In genomic region chr2:166942377-166942776, GRCh38 we compare ENCODE assay signal across 3 cellular contexts.
TF ChIP-seq lines count a peak whose summit lies in the region.

No MANE protein-coding gene starts in this region.

TF ChIP-seq in HepG2, 621 proteins besides CTCF, POLR2A, EP300 and RAD21:
- TF ChIP-seq, protein P1, sequence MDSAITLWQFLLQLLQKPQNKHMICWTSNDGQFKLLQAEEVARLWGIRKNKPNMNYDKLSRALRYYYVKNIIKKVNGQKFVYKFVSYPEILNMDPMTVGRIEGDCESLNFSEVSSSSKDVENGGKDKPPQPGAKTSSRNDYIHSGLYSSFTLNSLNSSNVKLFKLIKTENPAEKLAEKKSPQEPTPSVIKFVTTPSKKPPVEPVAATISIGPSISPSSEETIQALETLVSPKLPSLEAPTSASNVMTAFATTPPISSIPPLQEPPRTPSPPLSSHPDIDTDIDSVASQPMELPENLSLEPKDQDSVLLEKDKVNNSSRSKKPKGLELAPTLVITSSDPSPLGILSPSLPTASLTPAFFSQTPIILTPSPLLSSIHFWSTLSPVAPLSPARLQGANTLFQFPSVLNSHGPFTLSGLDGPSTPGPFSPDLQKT (CRISPR knock-in tag; IDR thresholded peaks at IDR 0.05; ENCODE audit: borderline replicate concordance): no peak
- peak; percentile 80 for TF ChIP-seq CEBPB (IDR thresholded peaks at IDR 0.05; ENCODE audit: borderline replicate concordance, low read depth, low read length)

TF ChIP-seq in IMR-90, 13 proteins besides CTCF, POLR2A, EP300 and RAD21:
- no peak for TF ChIP-seq NFE2L2 (IDR thresholded peaks at IDR 0.05; ENCODE audit: low read depth, low read length)
- TF ChIP-seq CEBPB (IDR thresholded peaks at IDR 0.05; ENCODE audit: low read depth, low read length): peak; percentile 76
TF ChIP-seq in IMR-90: peak in this region for 1.

TF ChIP-seq in K562, 482 proteins besides CTCF, POLR2A, EP300 and RAD21:
- TF ChIP-seq CEBPB (tag; IDR thresholded peaks at IDR 0.05) (peak; percentile 70), CXXC5 (CRISPR knock-in tag; IDR thresholded peaks at IDR 0.05) (no peak), CEBPG (CRISPR knock-in tag; IDR thresholded peaks at IDR 0.05) (no peak), CEBPG (tag; conservative IDR thresholded peaks at IDR 0.05 in 1 of 2, IDR thresholded peaks at IDR 0.05 in 1 of 2) (peak in 1 of 2 experiments; percentile 79; a peak in 2 of 4 replicates), SRSF9 (IDR thresholded peaks at IDR 0.05; ENCODE audit: borderline replicate concordance, low read depth, low read length) (no peak)
TF ChIP-seq in K562: peak in this region for 2.
